In genomic region chr6:30813623-30814136, GRCh38 we compare ENCODE assay signal across 8 cellular contexts.
DNase-seq lines count a peak whose midpoint lies in the region; ATAC-seq and TF ChIP-seq lines count a peak whose summit lies in the region.

No MANE protein-coding gene starts in this region.

- H3K4me3 ChIP-seq in left ventricle myocardium inferior (no peak overlapping the region), left lung (peak overlapping the region in 1 of 2 donors; percentile 0), thymus (ENCODE audit: low read length) (no peak overlapping the region)

- H3K27me3 ChIP-seq in left ventricle myocardium inferior (ENCODE audit: low read depth) (no peaks in the 10 kb centered on the region), left lung (no peaks in the 10 kb centered on the region), thymus (ENCODE audit: control insufficient read depth, insufficient read depth) (no peaks in the 10 kb centered on the region)

- peak overlapping the region; percentile 28 for H3K27ac ChIP-seq in left ventricle myocardium inferior (replicated peaks)
- peak overlapping the region; percentile 28 to 80 for H3K27ac ChIP-seq in left lung
- H3K27ac ChIP-seq in thymus (ENCODE audit: low read depth), result peak overlapping the region; percentile 20

- peaks cover 7% of the 10 kb centered on the region for H3K9me3 Mint-ChIP-seq in activated CD8-positive, alpha-beta T cell treated with anti-CD3 and anti-CD28 coated beads, Interleukin-2, amount 10 ng/mL, durations not matched to agents 7 days and 5 days (ENCODE audit: insufficient read depth)

- CTCF ChIA-PET in activated CD8-positive, alpha-beta T cell treated with anti-CD3 and anti-CD28 coated beads, Interleukin-2, amount 10 ng/mL, durations not matched to agents 7 days and 5 days (lab: Charles Lee), result interaction anchor here (0.8 to 5.4 kb wide), 7 partner anchors 8 to 271 kb away, joined by 3 to 26 read pairs (median 4); partner anchors contain the start of gene IER3

- peak overlapping the region; percentile 84 for H3K27ac Mint-ChIP-seq in activated CD8-positive, alpha-beta T cell treated with anti-CD3 and anti-CD28 coated beads, Interleukin-2, amount 10 ng/mL, durations not matched to agents 7 days and 5 days

- intact Hi-C loops in left ventricle myocardium inferior (cut with micrococcal nuclease) (no loop called here), Right ventricle myocardium inferior (cut with DNase I) (no loop called here), left lung (cut with DNase I) (loop anchor here in 1 of 2 donors (10.0 kb wide), 1 partner anchor 69 kb away; the partner anchor contains the start of genes FLOT1 and IER3)

- peaks cover 73% of the 10 kb centered on the region for H3K4me1 Mint-ChIP-seq in activated CD8-positive, alpha-beta T cell treated with anti-CD3 and anti-CD28 coated beads, Interleukin-2, amount 10 ng/mL, durations not matched to agents 7 days and 5 days (ENCODE audit: low read depth)

- H3K27me3 Mint-ChIP-seq in activated CD8-positive, alpha-beta T cell treated with anti-CD3 and anti-CD28 coated beads, Interleukin-2, amount 10 ng/mL, durations not matched to agents 7 days and 5 days (ENCODE audit: low read depth), result no peaks in the 10 kb centered on the region

- WGBS in thymus, result 96% methylated on average over 9 of the region's 9 CpGs

- POLR2A ChIA-PET in activated CD8-positive, alpha-beta T cell treated with anti-CD3 and anti-CD28 coated beads, Interleukin-2, amount 10 ng/mL, durations not matched to agents 7 days and 5 days (lab: Charles Lee), result interaction anchor here (1.2 to 1.6 kb wide), 3 partner anchors 25 to 71 kb away, joined by 3 to 9 read pairs (median 3); partner anchors contain the start of gene DDR1

- no peak for ATAC-seq in Right ventricle myocardium inferior
- no peak for ATAC-seq in activated CD8-positive, alpha-beta T cell treated with anti-CD3 and anti-CD28 coated beads, Interleukin-2, amount 10 ng/mL, durations not matched to agents 7 days and 5 days
- no peak for ATAC-seq in left lung
- no peak for ATAC-seq in GM18520 (IDR thresholded peaks at IDR 0.05; ENCODE audit: unreplicated experiment)

- H3K36me3 Mint-ChIP-seq in activated CD8-positive, alpha-beta T cell treated with anti-CD3 and anti-CD28 coated beads, Interleukin-2, amount 10 ng/mL, durations not matched to agents 7 days and 5 days (ENCODE audit: low read depth), result peaks cover 54% of the 10 kb centered on the region

- H3K4me3 Mint-ChIP-seq in activated CD8-positive, alpha-beta T cell treated with anti-CD3 and anti-CD28 coated beads, Interleukin-2, amount 10 ng/mL, durations not matched to agents 7 days and 5 days, result no peak overlapping the region

- H3K36me3 ChIP-seq in left ventricle myocardium inferior, result no peaks in the 10 kb centered on the region
- H3K36me3 ChIP-seq in left lung, result no peaks in the 10 kb centered on the region
- H3K36me3 ChIP-seq in thymus (ENCODE audit: control insufficient read depth, insufficient read depth), result peaks cover 4% of the 10 kb centered on the region

- H3K4me1 ChIP-seq in left ventricle myocardium inferior (peaks cover 14% of the 10 kb centered on the region), left lung (peaks cover 0 to 54% of the 10 kb centered on the region in 2 donors), thymus (ENCODE audit: control insufficient read depth, insufficient read depth, low read length) (peaks cover 4% of the 10 kb centered on the region)

- no peaks in the 10 kb centered on the region for H3K9me3 ChIP-seq in left ventricle myocardium inferior (replicated peaks)
- no peaks in the 10 kb centered on the region for H3K9me3 ChIP-seq in left lung
- no peaks in the 10 kb centered on the region for H3K9me3 ChIP-seq in thymus (ENCODE audit: control insufficient read depth)

- no peak for TF ChIP-seq CTCF in left ventricle myocardium inferior (IDR thresholded peaks at IDR 0.05; ENCODE audit: borderline replicate concordance)
- no peak for TF ChIP-seq CTCF in left lung (IDR thresholded peaks at IDR 0.05)

- DNase-seq in left ventricle myocardium inferior (no peak), Right ventricle myocardium inferior (ENCODE audit: missing footprints) (no peak), left lung (no peak), occipital lobe (lab: John Stamatoyannopoulos, UW) (no peak), AG20443 (ENCODE audit: low spot score) (no peak)
- no peak for DNase-seq in activated CD8-positive, alpha-beta T cell treated with anti-CD3 and anti-CD28 coated beads, Interleukin-2, amount 10 ng/mL, durations not matched to agents 7 days and 5 days
